In the genomic region with DNA sequence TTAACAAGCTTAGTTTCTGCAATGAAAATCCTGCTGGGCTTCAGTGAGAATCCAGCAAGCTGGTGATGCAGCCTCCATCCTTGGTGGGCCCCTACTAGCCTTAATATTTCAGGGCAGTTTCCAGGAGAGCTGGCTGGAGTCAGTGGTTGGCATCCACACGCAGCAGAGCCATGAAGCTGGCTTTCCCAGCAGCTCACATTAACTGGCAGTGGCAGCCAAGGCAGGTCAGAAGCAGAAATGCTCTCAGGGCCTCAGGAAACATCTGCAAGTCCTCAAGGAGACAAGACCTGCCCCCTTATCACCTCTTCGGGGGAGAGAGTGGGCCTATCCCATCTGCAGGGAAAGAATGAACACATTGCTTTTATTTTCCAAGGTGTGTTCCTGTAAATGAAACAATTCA, we compare ENCODE assay signal across 17 cellular contexts. TPM values are rescaled to one million over a fixed set of nuclear protein-coding genes. Genes with fewer than 3 reads are reported as not detected.
A peak's percentile ranks its signal among the peaks of the same experiment; 100 is the strongest.
DNase-seq lines count a peak whose midpoint lies in the region; ATAC-seq, FAIRE-seq and TF ChIP-seq lines count a peak whose summit lies in the region.
"Had no signal": no experiment of that assay in that cellular context is flagged by ENCODE, and none has a peak within 500 bp of the region (broad histone marks: within the 10 kb centered on the region; RNA-seq: fewer than 3 reads in every experiment).

No MANE protein-coding gene starts in this region.

- H3K4me3 ChIP-seq in GM12878 (no peak overlapping the region), upper lobe of left lung (no peak overlapping the region)
- H3K4me3 ChIP-seq: adrenal gland, dorsolateral prefrontal cortex had no signal

- H3K27ac ChIP-seq in GM12878 (ENCODE audit: control insufficient read depth, insufficient read depth) = no peak overlapping the region
- peak overlapping the region; percentile 73 to 92 (median 89) for H3K27ac ChIP-seq in upper lobe of left lung

- DNase-seq in NCI-H82 (lab: John Stamatoyannopoulos, UW) (peak; percentile 64), NCI-H82 treated with DMSO at 0.1 percent for 48 hours (lab: John Stamatoyannopoulos, UW; ENCODE audit: unreplicated experiment) (no peak), GM12878 (ENCODE audit: low read depth, low spot score) (no peak), left kidney (ENCODE audit: low read depth, low spot score) (peak; percentile 71), upper lobe of left lung (peak in 1 of 2 donors; percentile 48), hepatic stellate cell (ENCODE audit: low spot score) (no peak), CD1c-positive myeloid dendritic cell (ENCODE audit: extremely low spot score) (no peak)
- DNase-seq: activated T-cell treated with anti-CD3 and anti-CD28 coated beads, Interleukin-2, amount 50 U/mL, for 1 hour; dorsolateral prefrontal cortex; islet precursor cell; NCI-H1694; NCI-H526 treated with DMSO at 0.1 percent for 48 hours had no signal

- no peaks in the 10 kb centered on the region for H4K20me1 ChIP-seq in GM12878 (ENCODE audit: control insufficient read depth, insufficient read depth)

- ATAC-seq in GM12878 = no peak
- peak in 1 of 2 donors; percentile 16 for ATAC-seq in upper lobe of left lung (ENCODE audit: low FRiP score in 2 of 2)
- ATAC-seq in GM18870 (IDR thresholded peaks at IDR 0.05; ENCODE audit: unreplicated experiment) = no peak

- intact Hi-C loops in GM12878 (cut with micrococcal nuclease; ENCODE audit: unreplicated experiment) = no loop called here

- TF ChIP-seq CTCF in GM12878 (IDR thresholded peaks at IDR 0.05 in 2 of 3, conservative IDR thresholded peaks at IDR 0.05 in 1 of 3; ENCODE audit: control insufficient read depth in 2 of 3, extremely low read depth in 1 of 3, insufficient read depth in 1 of 3, low read depth in 3 of 3, low read length in 3 of 3) (no peak), upper lobe of left lung (IDR thresholded peaks at IDR 0.05) (no peak)

- TF ChIP-seq EP300 in GM12878 (IDR thresholded peaks at IDR 0.05; ENCODE audit: borderline replicate concordance in 1 of 2, control insufficient read depth in 1 of 2, low read depth in 2 of 2, low read length in 2 of 2) = no peak
- TF ChIP-seq EP300 in upper lobe of left lung (IDR thresholded peaks at IDR 0.05) = no peak

- BruUV-seq in GM12878 (replicated peaks; lab: Mats Ljungman, UMichigan) = no TSS peak

- H3K27me3 ChIP-seq in GM12878 (replicated peaks in 1 of 2; ENCODE audit: control insufficient read depth in 2 of 2, insufficient read depth in 2 of 2, low read length in 1 of 2) (no peaks in the 10 kb centered on the region), upper lobe of left lung (no peaks in the 10 kb centered on the region)
- H3K27me3 ChIP-seq: adrenal gland, dorsolateral prefrontal cortex had no signal

- FAIRE-seq in GM12878 (lab: Jason Lieb, UNC) = no peak
- FAIRE-seq: A204.1, D721Med, frontal cortex had no signal

- H3K79me2 ChIP-seq in GM12878 (ENCODE audit: control insufficient read depth, insufficient read depth, low read length) = no peaks in the 10 kb centered on the region

- H3K36me3 ChIP-seq in GM12878 (ENCODE audit: control insufficient read depth in 2 of 2, insufficient read depth in 2 of 2, low read length in 1 of 2) = no peaks in the 10 kb centered on the region
- no peaks in the 10 kb centered on the region for H3K36me3 ChIP-seq in upper lobe of left lung
- H3K36me3 ChIP-seq: adrenal gland had no signal

- POLR2A ChIA-PET in GM12878 (lab: Charles Lee) = interaction anchor here (0.5 kb wide), 1 partner anchor 25 kb away, joined by 3 read pairs; no protein-coding TSS in a partner anchor

- no peak for TF ChIP-seq POLR2A in GM12878 (IDR thresholded peaks at IDR 0.05; ENCODE audit: low read depth, low read length)
- TF ChIP-seq POLR2A in upper lobe of left lung (IDR thresholded peaks at IDR 0.05) = peak in 1 of 4 donors; percentile 25

- no peak overlapping the region for H3K4me2 ChIP-seq in GM12878 (ENCODE audit: control insufficient read depth, insufficient read depth)

- no peak overlapping the region for H3K9ac ChIP-seq in GM12878 (ENCODE audit: control insufficient read depth, insufficient read depth, low read length)

- 50% methylated on average over 2 of the region's 2 CpGs for WGBS in GM12878 (ENCODE audit: insufficient coverage, insufficient replicate concordance, low lambda C conversion rate, missing lambda C conversion rate)
- 25 to 48% methylated on average over 2 of the region's 2 CpGs for WGBS in upper lobe of left lung, 2 donors

- TF ChIP-seq RAD21 in GM12878 (IDR thresholded peaks at IDR 0.05; ENCODE audit: insufficient read depth, low read depth, low read length) = no peak

- no peaks in the 10 kb centered on the region for H3K9me3 ChIP-seq in GM12878 (replicated peaks; ENCODE audit: control insufficient read depth, insufficient read depth, low read length)
- no peaks in the 10 kb centered on the region for H3K9me3 ChIP-seq in upper lobe of left lung
- H3K9me3 ChIP-seq: adrenal gland had no signal

- in situ Hi-C loops in GM12878 (cut with MboI) = no loop called here

- RAD21 ChIA-PET in GM12878 (lab: Charles Lee; ENCODE audit: unreplicated experiment) = no interaction called here

- H3K4me1 ChIP-seq in GM12878 (ENCODE audit: control insufficient read depth, insufficient read depth, low read length) = peaks cover 9% of the 10 kb centered on the region
- H3K4me1 ChIP-seq in upper lobe of left lung = peaks cover 31 to 56% (median 32%) of the 10 kb centered on the region in 4 donors
- H3K4me1 ChIP-seq: adrenal gland had no signal

- peak overlapping the region; percentile 17; the same call in 1 of the 2 replicates for H2AFZ ChIP-seq in GM12878 (ENCODE audit: control insufficient read depth, low read depth, low read length)

- SMC1A ChIA-PET in GM12878 (lab: Charles Lee; ENCODE audit: uncharacterized antibody, unreplicated experiment) = interaction anchor here (1.4 kb wide), 1 partner anchor 218 kb away, joined by 3 read pairs; no protein-coding TSS in a partner anchor

- CTCF ChIA-PET in GM12878 (lab: Yijun Ruan, JAX) = interaction anchor here (0.8 to 1.4 kb wide), 3 partner anchors 23 to 325 kb away, joined by 3 to 5 read pairs (median 3); no protein-coding TSS in a partner anchor

RNA-seq across cellular contexts. Expression of a gene that starts 20.7 kb away (rescaled TPM):
- 0.44 and 0.64 TPM in 2 replicates for total RNA-seq in GM12878 (2013; cell fraction: nucleolus; rRNA removed)
- total RNA-seq in GM12878 (2014; rRNA removed) (3.0 and 3.7 TPM in 2 replicates), GM12878 (2014; rRNA removed; fragmentation: Illumina TruSeq; extraction: Trizol) (4.0 TPM in 2 replicates), GM12878 (2021) (3.8 and 4.3 TPM in 2 replicates), upper lobe of left lung (100 to 1,000 TPM in 1 of 6 donors, 10 to 100 TPM in 5; 30.4 to 130 (median 71.0) TPM)
- polyA plus RNA-seq in GM12878 (2011; ENCODE audit: low read depth) = 1.1 TPM
- polyA plus RNA-seq in GM12878 (2011; rRNA removed) (0.71 and 0.84 TPM in 2 replicates), GM12878 (2014; fragmentation: Illumina TruSeq; extraction: Trizol) (5.1 and 5.2 TPM in 2 replicates), GM12878 (2014; fragmentation: Nextera tagmentation; extraction: Ambion mirVana) (1 to 10 TPM; 1.4 to 1.6 TPM), GM12878 (2014; rRNA removed) (2.5 and 2.8 TPM in 2 replicates), GM12878 (2016; fragmentation: Nextera tagmentation; extraction: Ambion mirVana) (1 to 10 TPM; 1.8 to 2.4 TPM)
- 0.43 and 0.52 TPM in 2 replicates for polyA plus RNA-seq in GM12878 (2011; cell fraction: cytosol; rRNA removed)
- polyA plus RNA-seq in GM12878 (2011; cell fraction: nucleus; rRNA removed) = 0.13 and 0.32 TPM in 2 replicates
- polyA plus RNA-seq in GM12878 (2012) = 1.7 and 2.3 TPM in 2 replicates
- polyA minus RNA-seq in GM12878 (2011; rRNA and poly(A)+ RNA removed) = 0.66 and 0.72 TPM in 2 replicates
- polyA minus RNA-seq in GM12878 (2011; cell fraction: cytosol; rRNA and poly(A)+ RNA removed) = 0.27 and 0.62 TPM in 2 replicates
- 0.12 and 0.57 TPM in 2 replicates for polyA minus RNA-seq in GM12878 (2011; cell fraction: nucleus; rRNA and poly(A)+ RNA removed)

RNA-seq across cellular contexts. Expression of a gene that starts 58.2 kb away (rescaled TPM):
- 49.0 and 55.4 TPM in 2 replicates for total RNA-seq in GM12878 (2013; cell fraction: nucleolus; rRNA removed)
- total RNA-seq in GM12878 (2014; rRNA removed) = 20.8 and 24.0 TPM in 2 replicates
- 23.8 and 28.0 TPM in 2 replicates for total RNA-seq in GM12878 (2014; rRNA removed; fragmentation: Illumina TruSeq; extraction: Trizol)
- 55.0 and 56.9 TPM in 2 replicates for total RNA-seq in GM12878 (2021)
- polyA plus RNA-seq in GM12878 (2011; ENCODE audit: low read depth) = 8.7 TPM
- polyA plus RNA-seq in GM12878 (2011; rRNA removed) = 52.4 and 62.0 TPM in 2 replicates
- 34.4 and 35.7 TPM in 2 replicates for polyA plus RNA-seq in GM12878 (2011; cell fraction: cytosol; rRNA removed)
- polyA plus RNA-seq in GM12878 (2011; cell fraction: nucleus; rRNA removed) = 22.6 and 28.6 TPM in 2 replicates
- polyA plus RNA-seq in GM12878 (2012) = 17.5 and 17.6 TPM in 2 replicates
- polyA plus RNA-seq in GM12878 (2014; fragmentation: Illumina TruSeq; extraction: Trizol) = 38.7 and 45.2 TPM in 2 replicates
- 1 to 10 TPM; 2.9 to 3.0 TPM for polyA plus RNA-seq in GM12878 (2014; fragmentation: Nextera tagmentation; extraction: Ambion mirVana)
- polyA plus RNA-seq in GM12878 (2014; rRNA removed) = 41.4 and 43.7 TPM in 2 replicates
- 10 to 100 TPM; 39.4 to 42.1 TPM for polyA plus RNA-seq in GM12878 (2016; fragmentation: Nextera tagmentation; extraction: Ambion mirVana)
- 43.9 and 62.9 TPM in 2 replicates for polyA minus RNA-seq in GM12878 (2011; rRNA and poly(A)+ RNA removed)
- 13.4 and 18.0 TPM in 2 replicates for polyA minus RNA-seq in GM12878 (2011; cell fraction: cytosol; rRNA and poly(A)+ RNA removed)
- polyA minus RNA-seq in GM12878 (2011; cell fraction: nucleus; rRNA and poly(A)+ RNA removed) = 18.5 and 34.7 TPM in 2 replicates
- 100 to 1,000 TPM in 1 of 6 donors, 10 to 100 TPM in 5; 42.2 to 149 (median 79.7) TPM for total RNA-seq in upper lobe of left lung

Comparison
In these comparisons a context has a peak if more than half of its experiments do, and no peak if none do; other contexts are left out.
1. DNase-seq: peak in NCI-H82 (single experiment) and left kidney (single experiment); none in NCI-H82 treated with DMSO at 0.1 percent for 48 hours (single experiment), GM12878 (single experiment), hepatic stellate cell (single experiment) and CD1c-positive myeloid dendritic cell (single experiment).
2. RNA of a gene that starts 20.7 kb away (total RNA-seq): 30.4 to 130 TPM in upper lobe of left lung; 0.44 to 4.3 TPM in GM12878; every median in the first group is over 4 times any median in the second.